ENCODE assay signal across 9 cellular contexts in the genomic region with DNA sequence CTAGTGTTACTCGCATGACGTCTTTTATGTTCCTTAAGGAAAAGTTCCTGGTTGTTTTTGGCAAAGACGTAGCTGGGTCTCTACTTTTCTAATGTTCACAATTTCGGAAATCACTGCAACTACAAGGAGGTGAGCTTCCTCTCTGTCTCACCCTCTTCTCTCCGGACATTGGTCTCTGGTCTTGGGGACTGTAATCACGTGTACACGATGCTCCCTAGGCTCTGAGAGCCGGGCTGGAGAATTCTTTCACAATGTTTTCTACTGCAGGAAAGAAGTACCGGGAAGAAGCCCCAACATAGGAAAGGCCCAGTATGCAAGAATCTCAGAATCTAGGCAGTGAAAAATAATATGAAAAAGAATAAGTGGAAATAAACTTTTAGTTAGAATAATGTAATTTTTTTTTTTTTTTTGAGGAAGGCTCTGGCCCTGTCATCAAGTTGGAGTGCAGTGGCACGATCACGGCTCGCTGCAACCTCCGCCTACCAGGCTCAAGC. TPM values are rescaled to one million over a fixed set of nuclear protein-coding genes. Genes with fewer than 3 reads are reported as not detected.
DNase-seq lines count a peak whose midpoint lies in the region; ATAC-seq, FAIRE-seq and TF ChIP-seq lines count a peak whose summit lies in the region.
"Had no signal": no experiment of that assay in that cellular context is flagged by ENCODE, and none has a peak within 500 bp of the region (broad histone marks: within the 10 kb centered on the region; RNA-seq: fewer than 3 reads in every experiment).

No MANE protein-coding gene starts in this region.

- no peak overlapping the region for H2AK5ac ChIP-seq in IMR-90 (ENCODE audit: low read depth, low read length)

- peaks cover 3% of the 10 kb centered on the region; the same call in 1 of the 2 replicates for H3K9me1 ChIP-seq in IMR-90 (ENCODE audit: insufficient read depth, low read length)

- H3K36me3 ChIP-seq in IMR-90 (ENCODE audit: control insufficient read depth, insufficient read depth, low read length) (no peaks in the 10 kb centered on the region), kidney (ENCODE audit: control insufficient read depth in 1 of 2, insufficient read depth in 2 of 2, low read length in 2 of 2) (no peaks in the 10 kb centered on the region)

- H3K27ac ChIP-seq in IMR-90 (ENCODE audit: insufficient read depth, low read length) (no peak overlapping the region), kidney (ENCODE audit: low read depth in 2 of 2, low read length in 2 of 2) (no peak overlapping the region)

- peaks cover 21% of the 10 kb centered on the region for H3K36me3 Mint-ChIP-seq in activated B cell treated with CpG ODN at 0.5 μM for 24 hours (ENCODE audit: low read depth)

- peak overlapping the region; percentile 20; the same call in 1 of the 2 replicates for H2BK20ac ChIP-seq in IMR-90 (ENCODE audit: low read depth, low read length)

- H3K9ac ChIP-seq in IMR-90 (ENCODE audit: low read depth, low read length) (no peak overlapping the region), kidney (ENCODE audit: low read length in 2 of 2) (no peak overlapping the region)

- POLR2A ChIA-PET in IMR-90 (lab: Charles Lee; ENCODE audit: unreplicated experiment) (interaction anchor here (0.6 to 1.0 kb wide), 2 partner anchors 18 to 26 kb away, joined by 4 read pairs; no protein-coding TSS in a partner anchor), activated B cell treated with CpG ODN at 0.5 μM for 24 hours (lab: Charles Lee) (interaction anchor here (0.6 to 10.0 kb wide), 13 partner anchors 15 to 754 kb away, joined by 4 to 394 read pairs (median 9); partner anchors contain the start of genes ANKRD34A, LIX1L, PEX11B and PIAS3)

- H3K27ac Mint-ChIP-seq in activated B cell treated with CpG ODN at 0.5 μM for 24 hours, result peak overlapping the region; percentile 88

- in situ Hi-C loops in IMR-90 (cut with MboI; ENCODE audit: low sequenced_read_pairs), result no loop called here

- WGBS in IMR-90 (ENCODE audit: extremely low coverage in 2 of 2, insufficient read length in 1 of 2), 2 experiments, result no CpG with 5 or more reads among the region's 13 CpGs

- H3K4me3 ChIP-seq in IMR-90 (ENCODE audit: insufficient read depth, low read depth, low read length) (peak overlapping the region; percentile 18), kidney (ENCODE audit: low read length in 2 of 2) (peak overlapping the region; percentile 29 to 87)

- peak overlapping the region; percentile 6; the same call in 1 of the 2 replicates for H3K14ac ChIP-seq in IMR-90 (replicated peaks; ENCODE audit: low read depth, low read length)

- H4K20me1 ChIP-seq in IMR-90 (ENCODE audit: insufficient read depth, low read length), result peaks cover 6% of the 10 kb centered on the region; the same call in 1 of the 2 replicates

- FAIRE-seq in kidney (lab: Jason Lieb, UNC) (no peak), urothelium cell line (lab: Jason Lieb, UNC) (no peak)

- H4K8ac ChIP-seq in IMR-90 (ENCODE audit: low read depth in 2 of 2, low read length in 2 of 2), result peak overlapping the region in 1 of 2 experiments; percentile 81; a peak in 2 of 4 replicates

- H3K4me3 Mint-ChIP-seq in activated B cell treated with CpG ODN at 0.5 μM for 24 hours, result peak overlapping the region; percentile 99

- ATAC-seq in IMR-90 (ENCODE audit: low read depth) (no peak), activated B cell treated with CpG ODN at 0.5 μM for 24 hours (ENCODE audit: low read depth) (no peak), GM19351 (IDR thresholded peaks at IDR 0.05; ENCODE audit: unreplicated experiment) (no peak)

- peak overlapping the region; percentile 82 for H2AFZ ChIP-seq in IMR-90 (replicated peaks; ENCODE audit: low read length, poor library complexity)

- peak; percentile 23 for DNase-seq in CD1c-positive myeloid dendritic cell (ENCODE audit: extremely low spot score)
- no peak for DNase-seq in IMR-90
- no peak for DNase-seq in activated B cell treated with CpG ODN at 0.5 μM for 24 hours
- no peak for DNase-seq in kidney
- peak; percentile 35 for DNase-seq in urothelium cell line (ENCODE audit: low spot score)
- DNase-seq in nucleus accumbens (lab: John Stamatoyannopoulos, UW), result no peak
- no peak for DNase-seq in stimulated activated CD4-positive, alpha-beta T cell treated with anti-CD3 and anti-CD28 coated beads, Interleukin-2, amount 100 ng/mL, for 24 hours

- no peak overlapping the region; the same call in 1 of the 2 replicates for H4K91ac ChIP-seq in IMR-90 (ENCODE audit: insufficient read depth, low read depth, low read length)

- H2BK15ac ChIP-seq in IMR-90 (ENCODE audit: low read depth, low read length), result no peak overlapping the region

- H3K18ac ChIP-seq in IMR-90 (ENCODE audit: low read depth, low read length), result no peak overlapping the region

- BruUV-seq in IMR-90 (replicated peaks; lab: Mats Ljungman, UMichigan), result no TSS peak

- no peak overlapping the region for H2BK5ac ChIP-seq in IMR-90 (ENCODE audit: low read depth, low read length, poor library complexity, severe bottlenecking)

- no peaks in the 10 kb centered on the region for H3K9me3 ChIP-seq in IMR-90 (ENCODE audit: control insufficient read depth, insufficient read depth, low read length)
- no peaks in the 10 kb centered on the region for H3K9me3 ChIP-seq in kidney (ENCODE audit: control insufficient read depth in 1 of 2, low read length in 2 of 2)

- peaks cover 43% of the 10 kb centered on the region for H3K4me1 Mint-ChIP-seq in activated B cell treated with CpG ODN at 0.5 μM for 24 hours

- no peak for TF ChIP-seq CTCF in IMR-90 (conservative IDR thresholded peaks at IDR 0.05; ENCODE audit: low read depth, low read length)
- TF ChIP-seq CTCF in activated B cell treated with CpG ODN at 0.5 μM for 24 hours (IDR thresholded peaks at IDR 0.05), result no peak
- TF ChIP-seq CTCF in kidney (IDR thresholded peaks at IDR 0.05; ENCODE audit: borderline replicate concordance, extremely low read depth, insufficient read depth), result no peak

- no peaks in the 10 kb centered on the region for H3K9me3 Mint-ChIP-seq in activated B cell treated with CpG ODN at 0.5 μM for 24 hours

- H4K5ac ChIP-seq in IMR-90 (ENCODE audit: low read depth, low read length), result no peak overlapping the region

- H3K4ac ChIP-seq in IMR-90 (ENCODE audit: low read depth, low read length), result peak overlapping the region; percentile 3; the same call in 1 of the 2 replicates

- no peak for TF ChIP-seq POLR2A in IMR-90 (IDR thresholded peaks at IDR 0.05; ENCODE audit: low read depth, low read length)

- CTCF ChIA-PET in IMR-90 (lab: Yijun Ruan, JAX), result no interaction called here
- CTCF ChIA-PET in activated B cell treated with CpG ODN at 0.5 μM for 24 hours (lab: Charles Lee), result interaction anchor here (1.2 to 2.8 kb wide), 2 partner anchors 53 to 56 kb away, joined by 3 to 8 read pairs; no protein-coding TSS in a partner anchor

- 0 out of 2 replicates have a peak overlapping the region, but pooled peaks have one; percentile 5 for H2BK120ac ChIP-seq in IMR-90 (ENCODE audit: low read depth, low read length)

- H3K4me1 ChIP-seq in IMR-90 (ENCODE audit: control insufficient read depth, insufficient read depth, low read length), result no peaks in the 10 kb centered on the region
- peaks cover 0 to 3% of the 10 kb centered on the region in 2 donors for H3K4me1 ChIP-seq in kidney (ENCODE audit: control insufficient read depth in 1 of 2, insufficient read depth in 1 of 2, low read depth in 1 of 2, low read length in 2 of 2)

- dilution Hi-C loops in IMR-90 (cut with HindIII; ENCODE audit: low sequenced_read_pairs, unreplicated experiment), result no loop called here

- peak overlapping the region; percentile 25 for H3K4me2 ChIP-seq in IMR-90 (ENCODE audit: low read depth, low read length)

- peak overlapping the region; percentile 19; the same call in 1 of the 2 replicates for H3K56ac ChIP-seq in IMR-90 (ENCODE audit: extremely low read depth, insufficient read depth, low read length)

- intact Hi-C loops in IMR-90 (cut with micrococcal nuclease), result loop anchor here (2.0 kb wide), 1 partner anchor 38 kb away; the partner anchor contains the start of gene TXNIP
- intact Hi-C loops in activated B cell treated with CpG ODN at 0.5 μM for 24 hours (cut with micrococcal nuclease), result loop anchor here (5.0 kb wide), 1 partner anchor 108 kb away; the partner anchor contains the start of gene RBM8A
- intact Hi-C loops in kidney (cut with DNase I), result no loop called here

- H3K27me3 ChIP-seq in IMR-90 (ENCODE audit: control insufficient read depth, insufficient read depth, low read length), result no peaks in the 10 kb centered on the region

- H3K23ac ChIP-seq in IMR-90 (ENCODE audit: low read depth, low read length), result peak overlapping the region; percentile 28; the same call in 1 of the 2 replicates

- no peaks in the 10 kb centered on the region for H3K79me1 ChIP-seq in IMR-90 (ENCODE audit: low read depth in 1 of 2, low read length in 2 of 2)

- H2AK9ac ChIP-seq in IMR-90 (replicated peaks; ENCODE audit: low read depth, low read length, poor library complexity), result no peak overlapping the region

- no peak for TF ChIP-seq RAD21 in IMR-90 (IDR thresholded peaks at IDR 0.05; ENCODE audit: low read length)

- H3K27me3 Mint-ChIP-seq in activated B cell treated with CpG ODN at 0.5 μM for 24 hours, result peaks cover 5% of the 10 kb centered on the region

TF ChIP-seq in IMR-90, 13 proteins besides CTCF, POLR2A, EP300 and RAD21 (continues in another document):
- TF ChIP-seq USF2 (IDR thresholded peaks at IDR 0.05; ENCODE audit: low read depth, low read length), result peak; percentile 30; the same call in 1 of the 2 replicates

RNA-seq across cellular contexts. Expression of gene HJV, which starts 13.5 kb away (rescaled TPM):
- total RNA-seq in IMR-90 (2012; rRNA removed) (not detected in 2 replicates), activated B cell treated with CpG ODN at 0.5 μM for 24 hours (not detected in 2 replicates), kidney (not detected)
- polyA plus RNA-seq in IMR-90 (2012; rRNA removed) (not detected in 2 replicates), kidney (ENCODE audit: insufficient read depth, low read depth, low replicate concordance) (1.3 TPM)
- polyA plus RNA-seq in IMR-90 (2012; cell fraction: cytosol; rRNA removed), result not detected in 2 replicates
- not detected in 2 replicates for polyA plus RNA-seq in IMR-90 (2012; cell fraction: nucleus; rRNA removed; ENCODE audit: low replicate concordance)
- total RNA-seq: renal cortical epithelial cell had no signal

RNA-seq across cellular contexts. Expression of gene TXNIP, which starts 38.6 kb away (rescaled TPM):
- 60.0 and 77.2 TPM in 2 replicates for total RNA-seq in IMR-90 (2012; rRNA removed)
- polyA plus RNA-seq in IMR-90 (2012; rRNA removed), result 21.8 and 36.4 TPM in 2 replicates
- 26.3 and 27.4 TPM in 2 replicates for polyA plus RNA-seq in IMR-90 (2012; cell fraction: cytosol; rRNA removed)
- 16.0 and 36.0 TPM in 2 replicates for polyA plus RNA-seq in IMR-90 (2012; cell fraction: nucleus; rRNA removed; ENCODE audit: low replicate concordance)
- total RNA-seq in activated B cell treated with CpG ODN at 0.5 μM for 24 hours, result 300 and 306 TPM in 2 replicates
- total RNA-seq in kidney, result 1,197 TPM
- polyA plus RNA-seq in kidney (ENCODE audit: insufficient read depth, low read depth, low replicate concordance), result 356 TPM

Comparison
In these comparisons a context has a peak if more than half of its experiments do, and no peak if none do; other contexts are left out.
1. DNase-seq: peak in CD1c-positive myeloid dendritic cell (single experiment) and urothelium cell line (single experiment); none in IMR-90 (single experiment), activated B cell treated with CpG ODN at 0.5 μM for 24 hours (single experiment), kidney (single experiment), nucleus accumbens (0 of 56) and stimulated activated CD4-positive, alpha-beta T cell treated with anti-CD3 and anti-CD28 coated beads, Interleukin-2, amount 100 ng/mL, for 24 hours (0 of 2).